Comparison of ENCODE assay signal across 21 cellular contexts in genomic region chr19:22623841-22624221, GRCh38. TPM values are rescaled to one million over a fixed set of nuclear protein-coding genes. Genes with fewer than 3 reads are reported as not detected.
"Had no signal": no experiment of that assay in that cellular context is flagged by ENCODE, and none has a peak within 500 bp of the region (broad histone marks: within the 10 kb centered on the region; RNA-seq: fewer than 3 reads in every experiment).

No MANE protein-coding gene starts in this region.

- H3K9me3 ChIP-seq: psoas muscle had no signal

- H3K4me3 Mint-ChIP-seq: activated B cell treated with CpG ODN at 0.5 μM for 24 hours; activated CD4-positive, alpha-beta T cell treated with anti-CD3 and anti-CD28 coated beads for 36 hours; activated naive CD8-positive, alpha-beta T cell treated with anti-CD3 and anti-CD28 coated beads for 36 hours; activated T-cell treated with anti-CD3 and anti-CD28 coated beads, Interleukin-2, amount 50 U/mL, for 24 hours; naive thymus-derived CD4-positive, alpha-beta T cell; neural crest cell; T-helper 1 cell treated with Interleukin-12 subunit alpha and Interleukin-12 subunit beta and Interleukin-4 antibody, amounts not matched to agents 30 μg/mL and 1 μg/mL, for 36 hours had no signal

- H3K27ac Mint-ChIP-seq: activated B cell treated with CpG ODN at 0.5 μM for 24 hours; activated CD4-positive, alpha-beta T cell treated with anti-CD3 and anti-CD28 coated beads for 36 hours; activated naive CD8-positive, alpha-beta T cell treated with anti-CD3 and anti-CD28 coated beads for 36 hours; activated T-cell treated with anti-CD3 and anti-CD28 coated beads, Interleukin-2, amount 50 U/mL, for 24 hours; naive thymus-derived CD4-positive, alpha-beta T cell; T-helper 1 cell treated with Interleukin-12 subunit alpha and Interleukin-12 subunit beta and Interleukin-4 antibody, amounts not matched to agents 30 μg/mL and 1 μg/mL, for 36 hours had no signal

- H3K4me1 ChIP-seq: psoas muscle, transverse colon had no signal

- H3K4me3 ChIP-seq: cardiac muscle cell, lung had no signal

- DNase-seq: activated B cell treated with CpG ODN at 0.5 μM for 24 hours; activated CD4-positive, alpha-beta T cell treated with anti-CD3 and anti-CD28 coated beads for 36 hours; activated CD4-positive, alpha-beta T cell treated with anti-CD3 and anti-CD28 coated beads, Interleukin-2, amount 50 U/mL, for 4 hours; activated CD8-positive, alpha-beta memory T cell treated with anti-CD3 and anti-CD28 coated beads for 24 hours; activated CD8-positive, alpha-beta memory T cell treated with anti-CD3 and anti-CD28 coated beads, Interleukin-2, amount 50 U/mL, for 4 hours; activated naive CD4-positive, alpha-beta T cell treated with Interleukin-2 at 50 U/mL for 16 hours; activated naive CD8-positive, alpha-beta T cell treated with anti-CD3 and anti-CD28 coated beads for 36 hours; activated T-cell treated with anti-CD3 and anti-CD28 coated beads, Interleukin-2, amount 50 U/mL, for 24 hours; dermis blood vessel endothelial cell; effector memory CD4-positive, alpha-beta T cell; foreskin melanocyte; naive thymus-derived CD4-positive, alpha-beta T cell; psoas muscle; stimulated activated CD4-positive, alpha-beta T cell treated with anti-CD3 and anti-CD28 coated beads, Interleukin-12 subunit alpha, Interleukin-12 subunit beta, amount 100 ng/mL, for 4 hours; stimulated activated CD4-positive, alpha-beta T cell treated with anti-CD3 and anti-CD28 coated beads, Interleukin-4, amount 100 ng/mL, for 4 hours; stimulated activated naive CD8-positive, alpha-beta T cell treated with anti-CD3 and anti-CD28 coated beads, Interleukin-15, Interleukin-2, amounts not matched to agents 100 U/mL and 50 U/mL, for 24 hours; transverse colon had no signal

- H3K4me1 Mint-ChIP-seq: activated B cell treated with CpG ODN at 0.5 μM for 24 hours; activated CD4-positive, alpha-beta T cell treated with anti-CD3 and anti-CD28 coated beads for 36 hours; activated naive CD8-positive, alpha-beta T cell treated with anti-CD3 and anti-CD28 coated beads for 36 hours; naive thymus-derived CD4-positive, alpha-beta T cell; neural crest cell had no signal

- H3K9me3 Mint-ChIP-seq: activated T-cell treated with anti-CD3 and anti-CD28 coated beads, Interleukin-2, amount 50 U/mL, for 24 hours had no signal

- H3K27me3 ChIP-seq: cardiac muscle cell had no signal

- H3K36me3 Mint-ChIP-seq: activated naive CD8-positive, alpha-beta T cell treated with anti-CD3 and anti-CD28 coated beads for 36 hours had no signal

- H3K36me3 ChIP-seq: cardiac muscle cell, transverse colon had no signal

- H3K27ac ChIP-seq: cardiac muscle cell, psoas muscle, transverse colon had no signal

- ATAC-seq: activated CD4-positive, alpha-beta T cell treated with anti-CD3 and anti-CD28 coated beads for 36 hours; naive thymus-derived CD4-positive, alpha-beta T cell; psoas muscle; stimulated activated naive CD8-positive, alpha-beta T cell treated with anti-CD3 and anti-CD28 coated beads, Interleukin-15, Interleukin-2, amounts not matched to agents 100 U/mL and 50 U/mL, for 24 hours had no signal

RNA-seq across cellular contexts. Expression of gene ZNF492, which starts 10.3 kb away (rescaled TPM):
- total RNA-seq: cardiac muscle cell, neural crest cell had no signal
- polyA plus RNA-seq: cardiac muscle cell had no signal
